ENCODE assay signal across 1 cellular context in genomic region chr1:231139659-231140650, GRCh38.
TF ChIP-seq lines count a peak whose summit lies in the region.

No MANE protein-coding gene starts in this region.

TF ChIP-seq in IMR-90, 13 proteins besides CTCF, POLR2A, EP300 and RAD21 (continued from another document):
- no peak for TF ChIP-seq FOS (IDR thresholded peaks at IDR 0.05; ENCODE audit: low read depth, low read length)
- TF ChIP-seq SMC3 (IDR thresholded peaks at IDR 0.05; ENCODE audit: low read depth, low read length): no peak
- TF ChIP-seq CHD1 (IDR thresholded peaks at IDR 0.05; ENCODE audit: low read depth, low read length): no peak
- no peak for TF ChIP-seq BHLHE40 (IDR thresholded peaks at IDR 0.05; ENCODE audit: low read depth, low read length)
- no peak for TF ChIP-seq RCOR1 (IDR thresholded peaks at IDR 0.05; ENCODE audit: insufficient replicate concordance, low read length)
- TF ChIP-seq MAFK (IDR thresholded peaks at IDR 0.05; ENCODE audit: low read depth, low read length): no peak
- TF ChIP-seq USF2 (IDR thresholded peaks at IDR 0.05; ENCODE audit: low read depth, low read length): no peak
- TF ChIP-seq CEBPB (IDR thresholded peaks at IDR 0.05; ENCODE audit: low read depth, low read length): no peak
- no peak for TF ChIP-seq ELK1 (IDR thresholded peaks at IDR 0.05; ENCODE audit: borderline replicate concordance, low read depth, low read length)
- no peak for TF ChIP-seq MXI1 (IDR thresholded peaks at IDR 0.05; ENCODE audit: borderline replicate concordance, low read depth, low read length)
